In the genomic region with DNA sequence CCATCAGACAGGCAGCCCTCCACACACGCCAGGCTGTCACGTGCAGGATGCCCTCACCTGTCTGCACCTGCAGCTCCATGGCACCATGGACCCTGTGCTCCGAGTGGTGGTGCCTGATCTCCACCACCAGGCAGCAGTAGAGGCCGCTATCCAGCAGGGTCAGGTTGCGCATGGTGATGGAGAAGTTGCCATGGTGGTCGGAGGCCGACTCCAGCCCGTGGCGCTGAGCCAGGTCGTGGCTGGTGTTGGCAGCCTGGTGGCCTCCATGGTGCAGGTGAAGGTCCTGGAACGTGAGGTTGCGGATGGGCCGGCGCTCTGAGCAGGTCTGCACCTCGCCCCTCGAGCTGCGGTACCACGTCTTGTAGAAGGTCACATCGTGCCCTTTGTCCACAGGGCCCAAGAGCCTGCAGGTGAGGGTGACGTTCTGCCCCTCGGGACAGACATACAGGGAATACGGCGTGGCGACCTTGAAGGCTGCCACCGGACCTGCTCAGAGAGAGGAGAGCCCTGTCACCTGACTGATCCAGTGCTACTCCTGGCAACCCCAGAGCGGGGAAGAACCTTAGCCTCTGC, we compare ENCODE assay signal across 1 cellular context.
TF ChIP-seq lines count a peak whose summit lies in the region.

No MANE protein-coding gene starts in this region.

TF ChIP-seq in GM23338, 12 proteins besides CTCF, POLR2A, EP300 and RAD21 (continued from another document):
- TF ChIP-seq, protein P1, sequence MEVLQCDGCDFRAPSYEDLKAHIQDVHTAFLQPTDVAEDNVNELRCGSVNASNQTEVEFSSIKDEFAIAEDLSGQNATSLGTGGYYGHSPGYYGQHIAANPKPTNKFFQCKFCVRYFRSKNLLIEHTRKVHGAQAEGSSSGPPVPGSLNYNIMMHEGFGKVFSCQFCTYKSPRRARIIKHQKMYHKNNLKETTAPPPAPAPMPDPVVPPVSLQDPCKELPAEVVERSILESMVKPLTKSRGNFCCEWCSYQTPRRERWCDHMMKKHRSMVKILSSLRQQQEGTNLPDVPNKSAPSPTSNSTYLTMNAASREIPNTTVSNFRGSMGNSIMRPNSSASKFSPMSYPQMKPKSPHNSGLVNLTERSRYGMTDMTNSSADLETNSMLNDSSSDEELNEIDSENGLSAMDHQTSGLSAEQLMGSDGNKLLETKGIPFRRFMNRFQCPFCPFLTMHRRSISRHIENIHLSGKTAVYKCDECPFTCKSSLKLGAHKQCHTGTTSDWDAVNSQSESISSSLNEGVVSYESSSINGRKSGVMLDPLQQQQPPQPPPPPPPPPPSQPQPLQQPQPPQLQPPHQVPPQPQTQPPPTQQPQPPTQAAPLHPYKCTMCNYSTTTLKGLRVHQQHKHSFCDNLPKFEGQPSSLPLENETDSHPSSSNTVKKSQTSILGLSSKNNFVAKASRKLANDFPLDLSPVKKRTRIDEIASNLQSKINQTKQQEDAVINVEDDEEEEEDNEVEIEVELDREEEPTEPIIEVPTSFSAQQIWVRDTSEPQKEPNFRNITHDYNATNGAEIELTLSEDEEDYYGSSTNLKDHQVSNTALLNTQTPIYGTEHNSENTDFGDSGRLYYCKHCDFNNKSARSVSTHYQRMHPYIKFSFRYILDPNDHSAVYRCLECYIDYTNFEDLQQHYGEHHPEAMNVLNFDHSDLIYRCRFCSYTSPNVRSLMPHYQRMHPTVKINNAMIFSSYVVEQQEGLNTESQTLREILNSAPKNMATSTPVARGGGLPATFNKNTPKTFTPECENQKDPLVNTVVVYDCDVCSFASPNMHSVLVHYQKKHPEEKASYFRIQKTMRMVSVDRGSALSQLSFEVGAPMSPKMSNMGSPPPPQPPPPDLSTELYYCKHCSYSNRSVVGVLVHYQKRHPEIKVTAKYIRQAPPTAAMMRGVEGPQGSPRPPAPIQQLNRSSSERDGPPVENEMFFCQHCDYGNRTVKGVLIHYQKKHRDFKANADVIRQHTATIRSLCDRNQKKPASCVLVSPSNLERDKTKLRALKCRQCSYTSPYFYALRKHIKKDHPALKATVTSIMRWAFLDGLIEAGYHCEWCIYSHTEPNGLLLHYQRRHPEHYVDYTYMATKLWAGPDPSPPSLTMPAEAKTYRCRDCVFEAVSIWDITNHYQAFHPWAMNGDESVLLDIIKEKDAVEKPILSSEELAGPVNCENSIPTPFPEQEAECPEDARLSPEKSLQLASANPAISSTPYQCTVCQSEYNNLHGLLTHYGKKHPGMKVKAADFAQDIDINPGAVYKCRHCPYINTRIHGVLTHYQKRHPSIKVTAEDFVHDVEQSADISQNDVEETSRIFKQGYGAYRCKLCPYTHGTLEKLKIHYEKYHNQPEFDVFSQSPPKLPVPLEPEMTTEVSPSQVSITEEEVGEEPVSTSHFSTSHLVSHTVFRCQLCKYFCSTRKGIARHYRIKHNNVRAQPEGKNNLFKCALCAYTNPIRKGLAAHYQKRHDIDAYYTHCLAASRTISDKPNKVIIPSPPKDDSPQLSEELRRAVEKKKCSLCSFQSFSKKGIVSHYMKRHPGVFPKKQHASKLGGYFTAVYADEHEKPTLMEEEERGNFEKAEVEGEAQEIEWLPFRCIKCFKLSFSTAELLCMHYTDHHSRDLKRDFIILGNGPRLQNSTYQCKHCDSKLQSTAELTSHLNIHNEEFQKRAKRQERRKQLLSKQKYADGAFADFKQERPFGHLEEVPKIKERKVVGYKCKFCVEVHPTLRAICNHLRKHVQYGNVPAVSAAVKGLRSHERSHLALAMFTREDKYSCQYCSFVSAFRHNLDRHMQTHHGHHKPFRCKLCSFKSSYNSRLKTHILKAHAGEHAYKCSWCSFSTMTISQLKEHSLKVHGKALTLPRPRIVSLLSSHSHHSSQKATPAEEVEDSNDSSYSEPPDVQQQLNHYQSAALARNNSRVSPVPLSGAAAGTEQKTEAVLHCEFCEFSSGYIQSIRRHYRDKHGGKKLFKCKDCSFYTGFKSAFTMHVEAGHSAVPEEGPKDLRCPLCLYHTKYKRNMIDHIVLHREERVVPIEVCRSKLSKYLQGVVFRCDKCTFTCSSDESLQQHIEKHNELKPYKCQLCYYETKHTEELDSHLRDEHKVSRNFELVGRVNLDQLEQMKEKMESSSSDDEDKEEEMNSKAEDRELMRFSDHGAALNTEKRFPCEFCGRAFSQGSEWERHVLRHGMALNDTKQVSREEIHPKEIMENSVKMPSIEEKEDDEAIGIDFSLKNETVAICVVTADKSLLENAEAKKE (CRISPR knock-in tag; IDR thresholded peaks at IDR 0.05) = no peak
- TF ChIP-seq, protein P2, sequence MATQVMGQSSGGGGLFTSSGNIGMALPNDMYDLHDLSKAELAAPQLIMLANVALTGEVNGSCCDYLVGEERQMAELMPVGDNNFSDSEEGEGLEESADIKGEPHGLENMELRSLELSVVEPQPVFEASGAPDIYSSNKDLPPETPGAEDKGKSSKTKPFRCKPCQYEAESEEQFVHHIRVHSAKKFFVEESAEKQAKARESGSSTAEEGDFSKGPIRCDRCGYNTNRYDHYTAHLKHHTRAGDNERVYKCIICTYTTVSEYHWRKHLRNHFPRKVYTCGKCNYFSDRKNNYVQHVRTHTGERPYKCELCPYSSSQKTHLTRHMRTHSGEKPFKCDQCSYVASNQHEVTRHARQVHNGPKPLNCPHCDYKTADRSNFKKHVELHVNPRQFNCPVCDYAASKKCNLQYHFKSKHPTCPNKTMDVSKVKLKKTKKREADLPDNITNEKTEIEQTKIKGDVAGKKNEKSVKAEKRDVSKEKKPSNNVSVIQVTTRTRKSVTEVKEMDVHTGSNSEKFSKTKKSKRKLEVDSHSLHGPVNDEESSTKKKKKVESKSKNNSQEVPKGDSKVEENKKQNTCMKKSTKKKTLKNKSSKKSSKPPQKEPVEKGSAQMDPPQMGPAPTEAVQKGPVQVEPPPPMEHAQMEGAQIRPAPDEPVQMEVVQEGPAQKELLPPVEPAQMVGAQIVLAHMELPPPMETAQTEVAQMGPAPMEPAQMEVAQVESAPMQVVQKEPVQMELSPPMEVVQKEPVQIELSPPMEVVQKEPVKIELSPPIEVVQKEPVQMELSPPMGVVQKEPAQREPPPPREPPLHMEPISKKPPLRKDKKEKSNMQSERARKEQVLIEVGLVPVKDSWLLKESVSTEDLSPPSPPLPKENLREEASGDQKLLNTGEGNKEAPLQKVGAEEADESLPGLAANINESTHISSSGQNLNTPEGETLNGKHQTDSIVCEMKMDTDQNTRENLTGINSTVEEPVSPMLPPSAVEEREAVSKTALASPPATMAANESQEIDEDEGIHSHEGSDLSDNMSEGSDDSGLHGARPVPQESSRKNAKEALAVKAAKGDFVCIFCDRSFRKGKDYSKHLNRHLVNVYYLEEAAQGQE (IDR thresholded peaks at IDR 0.05; ENCODE audit: unreplicated experiment) = no peak
- no peak for TF ChIP-seq STAT1 (IDR thresholded peaks at IDR 0.05; ENCODE audit: unreplicated experiment)
- no peak for TF ChIP-seq CREB1 (CRISPR knock-in tag; IDR thresholded peaks at IDR 0.05; ENCODE audit: low read depth)
- no peak for TF ChIP-seq JUNB (IDR thresholded peaks at IDR 0.05; ENCODE audit: unreplicated experiment)
- no peak for TF ChIP-seq EZH2phosphoT487 (IDR thresholded peaks at IDR 0.05; ENCODE audit: unreplicated experiment)
- no peak for TF ChIP-seq EZH2 (IDR thresholded peaks at IDR 0.05; ENCODE audit: low read depth, unreplicated experiment)
- TF ChIP-seq, protein P3, sequence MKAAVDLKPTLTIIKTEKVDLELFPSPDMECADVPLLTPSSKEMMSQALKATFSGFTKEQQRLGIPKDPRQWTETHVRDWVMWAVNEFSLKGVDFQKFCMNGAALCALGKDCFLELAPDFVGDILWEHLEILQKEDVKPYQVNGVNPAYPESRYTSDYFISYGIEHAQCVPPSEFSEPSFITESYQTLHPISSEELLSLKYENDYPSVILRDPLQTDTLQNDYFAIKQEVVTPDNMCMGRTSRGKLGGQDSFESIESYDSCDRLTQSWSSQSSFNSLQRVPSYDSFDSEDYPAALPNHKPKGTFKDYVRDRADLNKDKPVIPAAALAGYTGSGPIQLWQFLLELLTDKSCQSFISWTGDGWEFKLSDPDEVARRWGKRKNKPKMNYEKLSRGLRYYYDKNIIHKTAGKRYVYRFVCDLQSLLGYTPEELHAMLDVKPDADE (IDR thresholded peaks at IDR 0.05) = no peak
- no peak for TF ChIP-seq ZNF331 (CRISPR knock-in tag; IDR thresholded peaks at IDR 0.05; ENCODE audit: low read depth)
- no peak for TF ChIP-seq ZNF114 (CRISPR knock-in tag; IDR thresholded peaks at IDR 0.05)
